1 cellular context compared by ENCODE assay signal in the genomic region with DNA sequence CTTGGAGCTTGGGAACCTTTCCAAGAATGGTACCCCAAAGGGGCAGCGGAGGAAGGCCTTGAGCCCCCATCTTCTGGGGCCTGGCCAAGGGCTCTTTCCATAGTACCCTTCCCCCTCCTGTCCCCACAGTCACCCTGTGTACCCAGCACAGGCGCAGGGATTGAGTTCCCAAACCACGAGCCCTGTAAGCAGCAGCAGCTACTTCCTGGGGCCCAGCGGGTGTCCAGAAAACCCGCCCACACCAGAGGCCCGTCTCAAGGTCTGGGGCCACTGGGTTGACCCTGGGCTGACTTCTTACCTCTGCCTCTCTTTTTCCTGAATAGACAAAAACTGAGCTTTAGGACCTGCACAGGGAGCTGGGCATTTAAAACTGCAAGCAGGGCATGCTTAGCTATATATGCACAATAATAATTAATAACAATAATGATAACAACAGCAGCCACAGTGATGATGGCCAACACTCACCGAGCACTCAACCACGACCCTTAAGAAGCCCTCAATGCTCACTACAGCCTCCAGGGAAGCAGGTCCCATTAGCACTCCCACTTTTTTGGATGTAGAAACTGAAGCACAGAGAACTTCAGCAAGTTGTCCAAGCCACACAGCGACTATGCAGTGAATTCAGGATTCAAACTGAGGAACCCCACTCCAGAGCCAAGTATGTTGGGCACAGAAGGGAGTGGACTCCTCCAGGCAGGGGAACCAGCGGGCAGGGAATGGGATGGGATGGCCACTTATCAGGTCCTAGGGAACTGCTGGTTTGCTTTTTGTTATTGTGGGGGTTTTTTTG.
TF ChIP-seq lines count a peak whose summit lies in the region.

No MANE protein-coding gene starts in this region.

TF ChIP-seq in K562, 482 proteins besides CTCF, POLR2A, EP300 and RAD21 (continued from another document and continues in another):
- TF ChIP-seq, protein P1, sequence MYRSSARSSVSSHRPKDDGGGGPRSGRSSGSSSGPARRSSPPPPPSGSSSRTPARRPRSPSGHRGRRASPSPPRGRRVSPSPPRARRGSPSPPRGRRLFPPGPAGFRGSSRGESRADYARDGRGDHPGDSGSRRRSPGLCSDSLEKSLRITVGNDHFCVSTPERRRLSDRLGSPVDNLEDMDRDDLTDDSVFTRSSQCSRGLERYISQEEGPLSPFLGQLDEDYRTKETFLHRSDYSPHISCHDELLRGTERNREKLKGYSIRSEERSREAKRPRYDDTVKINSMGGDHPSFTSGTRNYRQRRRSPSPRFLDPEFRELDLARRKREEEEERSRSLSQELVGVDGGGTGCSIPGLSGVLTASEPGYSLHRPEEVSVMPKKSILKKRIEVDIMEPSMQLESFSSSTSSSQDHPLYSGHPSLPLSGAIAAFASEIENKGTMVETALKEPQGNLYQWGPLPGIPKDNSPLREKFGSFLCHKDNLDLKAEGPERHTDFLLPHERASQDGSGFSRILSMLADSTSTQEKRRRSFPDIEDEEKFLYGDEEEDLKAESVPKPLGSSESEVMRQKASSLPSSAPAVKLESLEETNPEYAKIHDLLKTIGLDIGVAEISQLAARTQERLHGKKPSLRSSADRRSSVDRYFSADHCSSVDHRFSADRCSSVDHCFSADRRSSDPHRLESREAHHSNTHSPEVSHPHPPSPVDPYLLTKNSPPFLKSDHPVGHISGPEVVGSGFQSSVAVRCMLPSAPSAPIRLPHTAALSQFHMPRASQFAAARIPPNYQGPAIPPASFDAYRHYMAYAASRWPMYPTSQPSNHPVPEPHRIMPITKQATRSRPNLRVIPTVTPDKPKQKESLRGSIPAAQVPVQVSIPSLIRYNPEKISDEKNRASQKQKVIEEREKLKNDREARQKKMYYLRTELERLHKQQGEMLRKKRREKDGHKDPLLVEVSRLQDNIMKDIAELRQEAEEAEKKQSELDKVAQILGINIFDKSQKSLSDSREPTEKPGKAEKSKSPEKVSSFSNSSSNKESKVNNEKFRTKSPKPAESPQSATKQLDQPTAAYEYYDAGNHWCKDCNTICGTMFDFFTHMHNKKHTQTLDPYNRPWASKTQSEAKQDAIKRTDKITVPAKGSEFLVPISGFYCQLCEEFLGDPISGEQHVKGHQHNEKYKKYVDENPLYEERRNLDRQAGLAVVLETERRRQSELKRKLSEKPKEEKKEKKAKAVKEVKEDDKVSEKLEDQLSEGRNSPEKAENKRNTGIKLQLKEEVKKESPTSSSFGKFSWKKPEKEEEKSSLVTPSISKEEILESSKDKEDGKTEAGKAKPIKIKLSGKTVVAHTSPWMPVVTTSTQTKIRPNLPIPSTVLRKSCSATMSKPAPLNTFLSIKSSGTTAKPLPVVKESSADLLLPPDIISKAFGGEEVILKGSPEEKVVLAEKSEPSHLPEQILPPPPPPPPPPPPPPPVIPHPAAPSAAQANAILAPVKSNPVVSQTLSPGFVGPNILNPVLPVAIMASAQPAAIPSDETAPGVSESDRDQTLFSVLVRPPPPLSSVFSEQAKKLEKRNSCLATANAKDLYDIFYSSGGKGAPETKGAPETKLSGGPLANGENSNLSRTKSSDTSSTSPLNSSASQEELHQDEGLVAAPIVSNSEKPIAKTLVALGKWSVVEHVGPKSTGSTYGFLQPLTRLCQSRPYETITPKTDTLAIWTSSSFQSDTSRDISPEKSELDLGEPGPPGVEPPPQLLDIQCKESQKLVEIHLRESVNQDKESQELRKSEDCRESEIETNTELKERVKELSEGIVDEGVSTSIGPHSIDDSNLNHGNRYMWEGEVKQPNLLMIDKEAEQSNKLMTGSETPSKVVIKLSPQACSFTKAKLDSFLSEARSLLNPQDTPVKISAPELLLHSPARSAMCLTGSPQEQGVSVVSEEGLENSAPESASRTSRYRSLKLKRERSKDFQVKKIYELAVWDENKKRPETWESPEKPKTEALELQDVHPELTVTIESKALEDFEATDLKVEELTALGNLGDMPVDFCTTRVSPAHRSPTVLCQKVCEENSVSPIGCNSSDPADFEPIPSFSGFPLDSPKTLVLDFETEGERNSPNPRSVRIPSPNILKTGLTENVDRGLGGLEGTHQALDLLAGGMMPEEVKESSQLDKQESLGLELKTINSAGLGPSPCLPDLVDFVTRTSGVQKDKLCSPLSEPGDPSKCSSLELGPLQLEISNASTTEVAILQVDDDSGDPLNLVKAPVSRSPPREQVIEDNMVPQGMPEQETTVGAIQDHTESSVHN (IDR thresholded peaks at IDR 0.05; ENCODE audit: borderline replicate concordance in 1 of 2, low read depth in 1 of 2) = no peak
- TF ChIP-seq ZFPM2 (CRISPR knock-in tag; IDR thresholded peaks at IDR 0.05) (no peak), MEIS2 (IDR thresholded peaks at IDR 0.05; ENCODE audit: partially characterized antibody) (no peak), SMARCA4 (IDR thresholded peaks at IDR 0.05) (no peak), MCM3 (IDR thresholded peaks at IDR 0.05) (no peak), KAT2B (IDR thresholded peaks at IDR 0.05; ENCODE audit: low read depth, low read length) (no peak), ELF1 (tag; IDR thresholded peaks at IDR 0.05) (peak; percentile 43; the same call in 1 of the 2 replicates), SMARCB1 (IDR thresholded peaks at IDR 0.05; ENCODE audit: insufficient read length, low read depth) (no peak), MYNN (IDR thresholded peaks at IDR 0.05) (peak; percentile 65), MYNN (CRISPR knock-in tag; IDR thresholded peaks at IDR 0.05) (no peak), XRCC3 (IDR thresholded peaks at IDR 0.05) (no peak), MAZ (CRISPR knock-in tag; conservative IDR thresholded peaks at IDR 0.05 in 1 of 2, IDR thresholded peaks at IDR 0.05 in 1 of 2) (no peak; a peak in 1 of 4 replicates), ZSCAN29 (IDR thresholded peaks at IDR 0.05) (no peak), SLC30A9 (CRISPR knock-in tag; IDR thresholded peaks at IDR 0.05) (no peak), CBX8 (IDR thresholded peaks at IDR 0.05; ENCODE audit: borderline replicate concordance, extremely low read depth, low read depth, low read length, poor library complexity, severe bottlenecking) (no peak), MAFG (tag; conservative IDR thresholded peaks at IDR 0.05) (peak; percentile 53)
- TF ChIP-seq, protein P2, sequence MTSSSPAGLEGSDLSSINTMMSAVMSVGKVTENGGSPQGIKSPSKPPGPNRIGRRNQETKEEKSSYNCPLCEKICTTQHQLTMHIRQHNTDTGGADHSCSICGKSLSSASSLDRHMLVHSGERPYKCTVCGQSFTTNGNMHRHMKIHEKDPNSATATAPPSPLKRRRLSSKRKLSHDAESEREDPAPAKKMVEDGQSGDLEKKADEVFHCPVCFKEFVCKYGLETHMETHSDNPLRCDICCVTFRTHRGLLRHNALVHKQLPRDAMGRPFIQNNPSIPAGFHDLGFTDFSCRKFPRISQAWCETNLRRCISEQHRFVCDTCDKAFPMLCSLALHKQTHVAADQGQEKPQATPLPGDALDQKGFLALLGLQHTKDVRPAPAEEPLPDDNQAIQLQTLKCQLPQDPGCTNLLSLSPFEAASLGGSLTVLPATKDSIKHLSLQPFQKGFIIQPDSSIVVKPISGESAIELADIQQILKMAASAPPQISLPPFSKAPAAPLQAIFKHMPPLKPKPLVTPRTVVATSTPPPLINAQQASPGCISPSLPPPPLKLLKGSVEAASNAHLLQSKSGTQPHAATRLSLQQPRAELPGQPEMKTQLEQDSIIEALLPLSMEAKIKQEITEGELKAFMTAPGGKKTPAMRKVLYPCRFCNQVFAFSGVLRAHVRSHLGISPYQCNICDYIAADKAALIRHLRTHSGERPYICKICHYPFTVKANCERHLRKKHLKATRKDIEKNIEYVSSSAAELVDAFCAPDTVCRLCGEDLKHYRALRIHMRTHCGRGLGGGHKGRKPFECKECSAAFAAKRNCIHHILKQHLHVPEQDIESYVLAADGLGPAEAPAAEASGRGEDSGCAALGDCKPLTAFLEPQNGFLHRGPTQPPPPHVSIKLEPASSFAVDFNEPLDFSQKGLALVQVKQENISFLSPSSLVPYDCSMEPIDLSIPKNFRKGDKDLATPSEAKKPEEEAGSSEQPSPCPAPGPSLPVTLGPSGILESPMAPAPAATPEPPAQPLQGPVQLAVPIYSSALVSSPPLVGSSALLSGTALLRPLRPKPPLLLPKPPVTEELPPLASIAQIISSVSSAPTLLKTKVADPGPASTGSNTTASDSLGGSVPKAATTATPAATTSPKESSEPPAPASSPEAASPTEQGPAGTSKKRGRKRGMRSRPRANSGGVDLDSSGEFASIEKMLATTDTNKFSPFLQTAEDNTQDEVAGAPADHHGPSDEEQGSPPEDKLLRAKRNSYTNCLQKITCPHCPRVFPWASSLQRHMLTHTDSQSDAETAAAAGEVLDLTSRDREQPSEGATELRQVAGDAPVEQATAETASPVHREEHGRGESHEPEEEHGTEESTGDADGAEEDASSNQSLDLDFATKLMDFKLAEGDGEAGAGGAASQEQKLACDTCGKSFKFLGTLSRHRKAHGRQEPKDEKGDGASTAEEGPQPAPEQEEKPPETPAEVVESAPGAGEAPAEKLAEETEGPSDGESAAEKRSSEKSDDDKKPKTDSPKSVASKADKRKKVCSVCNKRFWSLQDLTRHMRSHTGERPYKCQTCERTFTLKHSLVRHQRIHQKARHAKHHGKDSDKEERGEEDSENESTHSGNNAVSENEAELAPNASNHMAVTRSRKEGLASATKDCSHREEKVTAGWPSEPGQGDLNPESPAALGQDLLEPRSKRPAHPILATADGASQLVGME (CRISPR knock-in tag; IDR thresholded peaks at IDR 0.05) = no peak
- TF ChIP-seq, protein P3, sequence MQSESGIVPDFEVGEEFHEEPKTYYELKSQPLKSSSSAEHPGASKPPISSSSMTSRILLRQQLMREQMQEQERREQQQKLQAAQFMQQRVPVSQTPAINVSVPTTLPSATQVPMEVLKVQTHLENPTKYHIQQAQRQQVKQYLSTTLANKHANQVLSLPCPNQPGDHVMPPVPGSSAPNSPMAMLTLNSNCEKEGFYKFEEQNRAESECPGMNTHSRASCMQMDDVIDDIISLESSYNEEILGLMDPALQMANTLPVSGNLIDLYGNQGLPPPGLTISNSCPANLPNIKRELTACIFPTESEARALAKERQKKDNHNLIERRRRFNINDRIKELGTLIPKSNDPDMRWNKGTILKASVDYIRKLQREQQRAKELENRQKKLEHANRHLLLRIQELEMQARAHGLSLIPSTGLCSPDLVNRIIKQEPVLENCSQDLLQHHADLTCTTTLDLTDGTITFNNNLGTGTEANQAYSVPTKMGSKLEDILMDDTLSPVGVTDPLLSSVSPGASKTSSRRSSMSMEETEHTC (IDR thresholded peaks at IDR 0.05) = no peak; the same call in 1 of the 2 replicates
- TF ChIP-seq, protein P4, sequence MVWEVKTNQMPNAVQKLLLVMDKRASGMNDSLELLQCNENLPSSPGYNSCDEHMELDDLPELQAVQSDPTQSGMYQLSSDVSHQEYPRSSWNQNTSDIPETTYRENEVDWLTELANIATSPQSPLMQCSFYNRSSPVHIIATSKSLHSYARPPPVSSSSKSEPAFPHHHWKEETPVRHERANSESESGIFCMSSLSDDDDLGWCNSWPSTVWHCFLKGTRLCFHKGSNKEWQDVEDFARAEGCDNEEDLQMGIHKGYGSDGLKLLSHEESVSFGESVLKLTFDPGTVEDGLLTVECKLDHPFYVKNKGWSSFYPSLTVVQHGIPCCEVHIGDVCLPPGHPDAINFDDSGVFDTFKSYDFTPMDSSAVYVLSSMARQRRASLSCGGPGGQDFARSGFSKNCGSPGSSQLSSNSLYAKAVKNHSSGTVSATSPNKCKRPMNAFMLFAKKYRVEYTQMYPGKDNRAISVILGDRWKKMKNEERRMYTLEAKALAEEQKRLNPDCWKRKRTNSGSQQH (CRISPR knock-in tag; IDR thresholded peaks at IDR 0.05) = no peak
- TF ChIP-seq, protein P5, sequence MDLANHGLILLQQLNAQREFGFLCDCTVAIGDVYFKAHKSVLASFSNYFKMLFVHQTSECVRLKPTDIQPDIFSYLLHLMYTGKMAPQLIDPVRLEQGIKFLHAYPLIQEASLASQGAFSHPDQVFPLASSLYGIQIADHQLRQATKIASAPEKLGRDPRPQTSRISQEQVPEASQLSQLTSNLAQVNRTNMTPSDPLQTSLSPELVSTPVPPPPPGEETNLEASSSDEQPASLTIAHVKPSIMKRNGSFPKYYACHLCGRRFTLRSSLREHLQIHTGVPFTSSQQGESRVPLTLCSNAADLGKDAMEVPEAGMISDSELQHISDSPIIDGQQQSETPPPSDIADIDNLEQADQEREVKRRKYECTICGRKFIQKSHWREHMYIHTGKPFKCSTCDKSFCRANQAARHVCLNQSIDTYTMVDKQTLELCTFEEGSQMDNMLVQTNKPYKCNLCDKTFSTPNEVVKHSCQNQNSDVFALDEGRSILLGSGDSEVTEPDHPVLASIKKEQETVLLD (IDR thresholded peaks at IDR 0.05) = peak; percentile 70; the same call in 1 of the 2 replicates
- TF ChIP-seq, protein P6, sequence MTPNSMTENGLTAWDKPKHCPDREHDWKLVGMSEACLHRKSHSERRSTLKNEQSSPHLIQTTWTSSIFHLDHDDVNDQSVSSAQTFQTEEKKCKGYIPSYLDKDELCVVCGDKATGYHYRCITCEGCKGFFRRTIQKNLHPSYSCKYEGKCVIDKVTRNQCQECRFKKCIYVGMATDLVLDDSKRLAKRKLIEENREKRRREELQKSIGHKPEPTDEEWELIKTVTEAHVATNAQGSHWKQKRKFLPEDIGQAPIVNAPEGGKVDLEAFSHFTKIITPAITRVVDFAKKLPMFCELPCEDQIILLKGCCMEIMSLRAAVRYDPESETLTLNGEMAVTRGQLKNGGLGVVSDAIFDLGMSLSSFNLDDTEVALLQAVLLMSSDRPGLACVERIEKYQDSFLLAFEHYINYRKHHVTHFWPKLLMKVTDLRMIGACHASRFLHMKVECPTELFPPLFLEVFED (CRISPR knock-in tag; conservative IDR thresholded peaks at IDR 0.05) = no peak
- TF ChIP-seq, protein P7, sequence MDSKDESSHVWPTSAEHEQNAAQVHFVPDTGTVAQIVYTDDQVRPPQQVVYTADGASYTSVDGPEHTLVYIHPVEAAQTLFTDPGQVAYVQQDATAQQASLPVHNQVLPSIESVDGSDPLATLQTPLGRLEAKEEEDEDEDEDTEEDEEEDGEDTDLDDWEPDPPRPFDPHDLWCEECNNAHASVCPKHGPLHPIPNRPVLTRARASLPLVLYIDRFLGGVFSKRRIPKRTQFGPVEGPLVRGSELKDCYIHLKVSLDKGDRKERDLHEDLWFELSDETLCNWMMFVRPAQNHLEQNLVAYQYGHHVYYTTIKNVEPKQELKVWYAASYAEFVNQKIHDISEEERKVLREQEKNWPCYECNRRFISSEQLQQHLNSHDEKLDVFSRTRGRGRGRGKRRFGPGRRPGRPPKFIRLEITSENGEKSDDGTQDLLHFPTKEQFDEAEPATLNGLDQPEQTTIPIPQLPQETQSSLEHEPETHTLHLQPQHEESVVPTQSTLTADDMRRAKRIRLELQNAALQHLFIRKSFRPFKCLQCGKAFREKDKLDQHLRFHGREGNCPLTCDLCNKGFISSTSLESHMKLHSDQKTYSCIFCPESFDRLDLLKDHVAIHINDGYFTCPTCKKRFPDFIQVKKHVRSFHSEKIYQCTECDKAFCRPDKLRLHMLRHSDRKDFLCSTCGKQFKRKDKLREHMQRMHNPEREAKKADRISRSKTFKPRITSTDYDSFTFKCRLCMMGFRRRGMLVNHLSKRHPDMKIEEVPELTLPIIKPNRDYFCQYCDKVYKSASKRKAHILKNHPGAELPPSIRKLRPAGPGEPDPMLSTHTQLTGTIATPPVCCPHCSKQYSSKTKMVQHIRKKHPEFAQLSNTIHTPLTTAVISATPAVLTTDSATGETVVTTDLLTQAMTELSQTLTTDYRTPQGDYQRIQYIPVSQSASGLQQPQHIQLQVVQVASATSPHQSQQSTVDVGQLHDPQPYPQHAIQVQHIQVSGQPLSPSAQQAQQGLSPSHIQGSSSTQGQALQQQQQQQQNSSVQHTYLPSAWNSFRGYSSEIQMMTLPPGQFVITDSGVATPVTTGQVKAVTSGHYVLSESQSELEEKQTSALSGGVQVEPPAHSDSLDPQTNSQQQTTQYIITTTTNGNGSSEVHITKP (IDR thresholded peaks at IDR 0.05; ENCODE audit: partially characterized antibody) = peak; percentile 22
- TF ChIP-seq, protein P8, sequence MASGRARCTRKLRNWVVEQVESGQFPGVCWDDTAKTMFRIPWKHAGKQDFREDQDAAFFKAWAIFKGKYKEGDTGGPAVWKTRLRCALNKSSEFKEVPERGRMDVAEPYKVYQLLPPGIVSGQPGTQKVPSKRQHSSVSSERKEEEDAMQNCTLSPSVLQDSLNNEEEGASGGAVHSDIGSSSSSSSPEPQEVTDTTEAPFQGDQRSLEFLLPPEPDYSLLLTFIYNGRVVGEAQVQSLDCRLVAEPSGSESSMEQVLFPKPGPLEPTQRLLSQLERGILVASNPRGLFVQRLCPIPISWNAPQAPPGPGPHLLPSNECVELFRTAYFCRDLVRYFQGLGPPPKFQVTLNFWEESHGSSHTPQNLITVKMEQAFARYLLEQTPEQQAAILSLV (tag; IDR thresholded peaks at IDR 0.05) = no peak
